In genomic region chr12:104903648-104904423, GRCh38 we compare ENCODE assay signal across 29 cellular contexts. TPM values are rescaled to one million over a fixed set of nuclear protein-coding genes. Genes with fewer than 3 reads are reported as not detected.
A peak's percentile ranks its signal among the peaks of the same experiment; 100 is the strongest.
DNase-seq lines count a peak whose midpoint lies in the region; ATAC-seq, FAIRE-seq and TF ChIP-seq lines count a peak whose summit lies in the region.
"Had no signal": no experiment of that assay in that cellular context is flagged by ENCODE, and none has a peak within 500 bp of the region (broad histone marks: within the 10 kb centered on the region; RNA-seq: fewer than 3 reads in every experiment).

No MANE protein-coding gene starts in this region.

- H3K9me3 ChIP-seq in astrocyte (ENCODE audit: insufficient read depth, low read depth, low read length) (no peaks in the 10 kb centered on the region), HepG2 (ENCODE audit: low read length) (no peaks in the 10 kb centered on the region), thoracic aorta (no peaks in the 10 kb centered on the region)
- H3K9me3 ChIP-seq in effector memory CD4-positive, alpha-beta T cell (ENCODE audit: control insufficient read depth, low read length): no peaks in the 10 kb centered on the region
- H3K9me3 ChIP-seq: ovary had no signal

- no peak overlapping the region for H3K4me3 Mint-ChIP-seq in astrocyte (ENCODE audit: unreplicated experiment)
- H3K4me3 Mint-ChIP-seq: activated naive CD8-positive, alpha-beta T cell treated with anti-CD3 and anti-CD28 coated beads, Interleukin-2, amount 10 ng/mL, durations not matched to agents 7 days and 5 days; activated T-cell treated with anti-CD3 and anti-CD28 coated beads, Interleukin-2, amount 50 U/mL, for 24 hours; nephron progenitor cell; type B pancreatic cell had no signal

- TF ChIP-seq POLR2A in HepG2 (IDR thresholded peaks at IDR 0.05; ENCODE audit: insufficient read depth in 1 of 2, low read depth in 2 of 2, low read length in 2 of 2): no peak

- no peaks in the 10 kb centered on the region for H3K27me3 Mint-ChIP-seq in astrocyte (ENCODE audit: low read depth, unreplicated experiment)
- H3K27me3 Mint-ChIP-seq: activated T-cell treated with anti-CD3 and anti-CD28 coated beads, Interleukin-2, amount 50 U/mL, for 24 hours; type B pancreatic cell had no signal

- intact Hi-C loops in HepG2 (cut with micrococcal nuclease; ENCODE audit: unreplicated experiment): no loop called here

- H3K4me2 ChIP-seq in astrocyte (ENCODE audit: low read length) (no peak overlapping the region), HepG2 (ENCODE audit: low read depth, low read length) (no peak overlapping the region)
- H3K4me2 ChIP-seq: PC-9 had no signal

- no peaks in the 10 kb centered on the region for H3K9me3 Mint-ChIP-seq in astrocyte (ENCODE audit: unreplicated experiment)
- H3K9me3 Mint-ChIP-seq: type B pancreatic cell had no signal

- TF ChIP-seq EP300 in HepG2 (IDR thresholded peaks at IDR 0.05; ENCODE audit: low read depth in 2 of 2, low read length in 2 of 2) (no peak), HepG2 (CRISPR knock-in tag; IDR thresholded peaks at IDR 0.05; ENCODE audit: borderline replicate concordance) (no peak)

- H3K4me1 ChIP-seq in astrocyte (ENCODE audit: insufficient read depth, low read length) (peaks cover 4% of the 10 kb centered on the region), HepG2 (ENCODE audit: insufficient read depth, low read length) (peaks cover 14% of the 10 kb centered on the region), thoracic aorta (ENCODE audit: control insufficient read depth in 1 of 2, low read depth in 2 of 2) (peaks cover 32 to 87% of the 10 kb centered on the region in 2 donors)
- H3K4me1 ChIP-seq in effector memory CD4-positive, alpha-beta T cell (ENCODE audit: control insufficient read depth, insufficient read depth, low read length, poor library complexity, severe bottlenecking): no peaks in the 10 kb centered on the region
- H3K4me1 ChIP-seq: foreskin keratinocyte, sigmoid colon had no signal

- POLR2A ChIA-PET in HepG2 (lab: Yijun Ruan, JAX): no interaction called here

- DNase-seq in astrocyte (ENCODE audit: low read depth) (peak; percentile 80), choroid plexus epithelial cell (ENCODE audit: low read depth) (peak; percentile 51), HepG2 (ENCODE audit: low spot score) (peak; percentile 41), thoracic aorta (ENCODE audit: low spot score) (no peak), NOMO-1 treated with dmso at 0.1 percent for 144 hours (lab: John Stamatoyannopoulos, UW; ENCODE audit: unreplicated experiment) (no peak)
- no peak for DNase-seq in effector memory CD4-positive, alpha-beta T cell
- DNase-seq in stimulated activated CD4-positive, alpha-beta T cell treated with anti-CD3 and anti-CD28 coated beads, Interleukin-4, amount 100 ng/mL, for 4 hours: no peak
- DNase-seq: activated CD4-positive, CD25-positive, alpha-beta regulatory T cell; activated gamma-delta T cell; activated naive CD8-positive, alpha-beta T cell treated with anti-CD3 and anti-CD28 coated beads, Interleukin-2, amount 10 ng/mL, durations not matched to agents 7 days and 5 days; activated T-cell treated with anti-CD3 and anti-CD28 coated beads, Interleukin-2, amount 50 U/mL, for 24 hours; C1 segment of cervical spinal cord; foreskin keratinocyte; heart left ventricle; KBM-7; NCI-H1417; NCI-H2029; NCI-H69; nephron progenitor cell; ovary; PC-9; sigmoid colon; stimulated activated CD4-positive, alpha-beta T cell treated with anti-CD3 and anti-CD28 coated beads, Interleukin-12 subunit alpha, Interleukin-12 subunit beta, amount 100 ng/mL, for 4 hours; stimulated activated CD4-positive, alpha-beta T cell treated with anti-CD3 and anti-CD28 coated beads, Interleukin-4, amount 100 ng/mL, for 1 hour had no signal

- TF ChIP-seq CTCF in astrocyte (IDR thresholded peaks at IDR 0.05; ENCODE audit: insufficient read depth, low read depth, low read length): no peak
- no peak for TF ChIP-seq CTCF in choroid plexus epithelial cell (conservative IDR thresholded peaks at IDR 0.05; ENCODE audit: low read depth, low read length)
- TF ChIP-seq CTCF in HepG2 (CRISPR knock-in tag; IDR thresholded peaks at IDR 0.05): no peak
- no peak for TF ChIP-seq CTCF in thoracic aorta (IDR thresholded peaks at IDR 0.05)

- no peak overlapping the region for H2AFZ ChIP-seq in astrocyte (ENCODE audit: low read depth, low read length)
- H2AFZ ChIP-seq in HepG2 (ENCODE audit: low read length): no peak overlapping the region
- H2AFZ ChIP-seq: PC-9 had no signal

- no peak overlapping the region for H3K27ac Mint-ChIP-seq in astrocyte (ENCODE audit: unreplicated experiment)
- H3K27ac Mint-ChIP-seq: activated naive CD8-positive, alpha-beta T cell treated with anti-CD3 and anti-CD28 coated beads, Interleukin-2, amount 10 ng/mL, durations not matched to agents 7 days and 5 days; activated T-cell treated with anti-CD3 and anti-CD28 coated beads, Interleukin-2, amount 50 U/mL, for 24 hours; nephron progenitor cell; type B pancreatic cell had no signal

- TF ChIP-seq RAD21 in HepG2 (CRISPR knock-in tag; IDR thresholded peaks at IDR 0.05): no peak

- H3K4me3 ChIP-seq in astrocyte (ENCODE audit: insufficient read depth, low read depth, low read length) (no peak overlapping the region), choroid plexus epithelial cell (ENCODE audit: low read depth, low read length) (no peak overlapping the region), HepG2 (replicated peaks in 1 of 3; ENCODE audit: insufficient read depth in 1 of 3, low read depth in 2 of 3, low read length in 3 of 3) (no peak overlapping the region), thoracic aorta (peak overlapping the region; percentile 58)
- no peak overlapping the region for H3K4me3 ChIP-seq in effector memory CD4-positive, alpha-beta T cell (ENCODE audit: insufficient read depth, low read depth, low read length, poor library complexity, severe bottlenecking)
- H3K4me3 ChIP-seq: heart left ventricle, ovary, PC-9, sigmoid colon, SK-N-MC had no signal

- FAIRE-seq in astrocyte (lab: Jason Lieb, UNC) (no peak), HepG2 (lab: Jason Lieb, UNC) (no peak)
- FAIRE-seq: colon, GM12891 had no signal

- in situ Hi-C loops in HepG2 (cut with HindIII; ENCODE audit: extremely low pct_ligation_motif_present, low pct_unique_long_range_greater_than_20kb): no loop called here

- BruUV-seq in HepG2 (replicated peaks; lab: Mats Ljungman, UMichigan): no TSS peak

- peaks cover 5% of the 10 kb centered on the region for H4K20me1 ChIP-seq in astrocyte (ENCODE audit: insufficient read depth, low read length)
- H4K20me1 ChIP-seq in HepG2 (ENCODE audit: insufficient read depth, low read length): no peaks in the 10 kb centered on the region

- H3K27ac ChIP-seq in astrocyte (ENCODE audit: low read depth, low read length) (no peak overlapping the region), HepG2 (ENCODE audit: extremely low read length, insufficient read depth, low read length) (no peak overlapping the region), thoracic aorta (peak overlapping the region; percentile 69 to 72)
- no peak overlapping the region for H3K27ac ChIP-seq in effector memory CD4-positive, alpha-beta T cell (ENCODE audit: insufficient read depth, low read length, poor library complexity, severe bottlenecking)
- H3K27ac ChIP-seq: epithelial cell of prostate, foreskin keratinocyte, ovary, PC-9, sigmoid colon, SK-N-MC had no signal

- H3K36me3 ChIP-seq in astrocyte (ENCODE audit: insufficient read depth, low read length) (no peaks in the 10 kb centered on the region), HepG2 (replicated peaks in 1 of 2; ENCODE audit: control insufficient read depth in 1 of 2, insufficient read depth in 2 of 2, low read length in 2 of 2) (no peaks in the 10 kb centered on the region), thoracic aorta (no peaks in the 10 kb centered on the region)
- no peaks in the 10 kb centered on the region for H3K36me3 ChIP-seq in effector memory CD4-positive, alpha-beta T cell (ENCODE audit: control insufficient read depth, insufficient read depth, low read length)
- H3K36me3 ChIP-seq: heart left ventricle, ovary, sigmoid colon had no signal

- WGBS in HepG2 (ENCODE audit: low lambda C conversion rate): 92% methylated on average over 5 of the region's 5 CpGs

- no peaks in the 10 kb centered on the region for H3K4me1 Mint-ChIP-seq in astrocyte (ENCODE audit: low read depth, unreplicated experiment)
- H3K4me1 Mint-ChIP-seq: activated naive CD8-positive, alpha-beta T cell treated with anti-CD3 and anti-CD28 coated beads, Interleukin-2, amount 10 ng/mL, durations not matched to agents 7 days and 5 days; nephron progenitor cell had no signal

- ATAC-seq in HepG2: no peak; the same call in 2 of the 3 replicates
- no peak for ATAC-seq in thoracic aorta (ENCODE audit: insufficient number of reproducible peaks, low FRiP score, low read depth)
- ATAC-seq: foreskin keratinocyte, heart left ventricle had no signal

- CTCF ChIA-PET in HepG2 (lab: Yijun Ruan, JAX; ENCODE audit: low intra/inter-chr PET ratio, low total read pairs): no interaction called here

- peaks cover 5% of the 10 kb centered on the region for H3K27me3 ChIP-seq in astrocyte (ENCODE audit: insufficient read depth, low read length)
- H3K27me3 ChIP-seq in HepG2 (ENCODE audit: control insufficient read depth in 1 of 2, insufficient read depth in 2 of 2, low read length in 2 of 2): no peaks in the 10 kb centered on the region
- no peaks in the 10 kb centered on the region for H3K27me3 ChIP-seq in thoracic aorta (replicated peaks; ENCODE audit: insufficient read depth)
- H3K27me3 ChIP-seq in effector memory CD4-positive, alpha-beta T cell (replicated peaks; ENCODE audit: control insufficient read depth, insufficient read depth, low read length, poor library complexity, severe bottlenecking): no peaks in the 10 kb centered on the region
- H3K27me3 ChIP-seq: foreskin keratinocyte, heart left ventricle, ovary, sigmoid colon had no signal

- peaks cover 14% of the 10 kb centered on the region for H3K36me3 Mint-ChIP-seq in astrocyte (ENCODE audit: low read depth, unreplicated experiment)
- H3K36me3 Mint-ChIP-seq: activated naive CD8-positive, alpha-beta T cell treated with anti-CD3 and anti-CD28 coated beads, Interleukin-2, amount 10 ng/mL, durations not matched to agents 7 days and 5 days; type B pancreatic cell had no signal

- H3K9ac ChIP-seq in astrocyte (ENCODE audit: low read length) (no peak overlapping the region), HepG2 (ENCODE audit: insufficient read depth, low read depth, low read length) (no peak overlapping the region)

- H3K79me2 ChIP-seq in astrocyte (ENCODE audit: insufficient read depth, low read length) (no peaks in the 10 kb centered on the region), HepG2 (ENCODE audit: insufficient read depth, low read length) (no peaks in the 10 kb centered on the region)

RNA-seq across cellular contexts. Expression of gene SLC41A2, which starts 54.3 kb away (rescaled TPM):
- total RNA-seq in astrocyte (34.8 and 35.6 TPM in 2 replicates), HepG2 (2016; rRNA removed; fragmentation: Illumina TruSeq; extraction: Trizol) (12.8 and 14.7 TPM in 2 replicates), thoracic aorta (100 to 1,000 TPM in 1 of 2 donors, 10 to 100 TPM in 1; 67.1 to 165 TPM)
- total RNA-seq in HepG2 (2016; cell fraction: cytosol; rRNA removed; fragmentation: Illumina TruSeq; extraction: Trizol; ENCODE audit: low read depth): 31.7 and 33.7 TPM in 2 replicates
- total RNA-seq in HepG2 (2016; cell fraction: insoluble cytoplasmic fraction; rRNA removed; fragmentation: Illumina TruSeq; extraction: Trizol): 11.6 and 15.0 TPM in 2 replicates
- 17.1 and 21.1 TPM in 2 replicates for total RNA-seq in HepG2 (2016; cell fraction: membrane; rRNA removed; fragmentation: Illumina TruSeq; extraction: Trizol)
- total RNA-seq in HepG2 (2016; cell fraction: nucleus; rRNA removed; fragmentation: Illumina TruSeq; extraction: Trizol): 16.4 and 18.7 TPM in 2 replicates
- 1.8 and 2.3 TPM in 2 replicates for polyA plus RNA-seq in HepG2 (2011; rRNA removed)
- 1.1 and 1.8 TPM in 2 replicates for polyA plus RNA-seq in HepG2 (2011; cell fraction: cytosol; rRNA removed)
- 0.87 and 1.7 TPM in 2 replicates for polyA plus RNA-seq in HepG2 (2011; cell fraction: nucleus; rRNA removed)
- polyA plus RNA-seq in HepG2 (2012): 2.7 and 3.3 TPM in 2 replicates
- 1.3 and 2.5 TPM in 2 replicates for polyA plus RNA-seq in HepG2 (2016; cell fraction: cytosol; fragmentation: Illumina TruSeq; extraction: Trizol; ENCODE audit: low read depth)
- polyA plus RNA-seq in HepG2 (2016; cell fraction: insoluble cytoplasmic fraction; fragmentation: Illumina TruSeq; extraction: Trizol; ENCODE audit: low read depth): 4.1 and 5.4 TPM in 2 replicates
- 3.6 and 4.1 TPM in 2 replicates for polyA plus RNA-seq in HepG2 (2016; cell fraction: membrane; fragmentation: Illumina TruSeq; extraction: Trizol; ENCODE audit: low read depth)
- 7.4 and 9.8 TPM in 2 replicates for polyA plus RNA-seq in HepG2 (2016; cell fraction: nucleus; fragmentation: Illumina TruSeq; extraction: Trizol; ENCODE audit: insufficient read depth, low read depth)
- polyA minus RNA-seq in HepG2 (2011; rRNA and poly(A)+ RNA removed; ENCODE audit: low replicate concordance): 4.2 and 6.5 TPM in 2 replicates
- 4.3 and 4.8 TPM in 2 replicates for polyA minus RNA-seq in HepG2 (2011; cell fraction: cytosol; rRNA and poly(A)+ RNA removed)
- polyA minus RNA-seq in HepG2 (2011; cell fraction: nucleus; rRNA and poly(A)+ RNA removed): 8.4 and 10.4 TPM in 2 replicates

Comparison
In these comparisons a context has a peak if more than half of its experiments do, and no peak if none do; other contexts are left out.
1. DNase-seq: peak in astrocyte (single experiment), choroid plexus epithelial cell (single experiment) and HepG2 (single experiment); none in thoracic aorta (single experiment), NOMO-1 treated with dmso at 0.1 percent for 144 hours (single experiment), effector memory CD4-positive, alpha-beta T cell (0 of 3) and stimulated activated CD4-positive, alpha-beta T cell treated with anti-CD3 and anti-CD28 coated beads, Interleukin-4, amount 100 ng/mL, for 4 hours (0 of 2).
2. H3K27ac ChIP-seq: peak in thoracic aorta (2 of 2); none in astrocyte (single experiment), HepG2 (single experiment) and effector memory CD4-positive, alpha-beta T cell (single experiment).